In genomic region chr5:143892908-143893307, GRCh38 we compare ENCODE assay signal across 27 cellular contexts.
"Had no signal": no experiment of that assay in that cellular context is flagged by ENCODE, and none has a peak within 500 bp of the region (broad histone marks: within the 10 kb centered on the region; RNA-seq: fewer than 3 reads in every experiment).

No MANE protein-coding gene starts in this region.

- FAIRE-seq: islet of Langerhans, kidney, pancreas, small intestine had no signal

- H3K4me3 ChIP-seq: left lung, lower lobe of right lung, pancreas, prostate gland, spleen, suprapubic skin, thoracic aorta, tibial nerve, upper lobe of left lung, vagina had no signal

- H3K27me3 ChIP-seq: left lung, pancreas, spleen, suprapubic skin, tibial nerve, upper lobe of left lung, vagina had no signal

- H3K27ac ChIP-seq: left lung, lower lobe of right lung, pancreas, prostate gland, spleen, suprapubic skin, thoracic aorta, tibial nerve, upper lobe of left lung, vagina had no signal

- DNase-seq: hypothalamus; immature natural killer cell; kidney; left colon; left lung; lower lobe of right lung; mammary epithelial cell; mesenchymal stem cell; naive thymus-derived CD8-positive, alpha-beta T cell; nucleus accumbens; pancreas; posterior cingulate gyrus; retina; right cardiac atrium; small intestine; spleen; stimulated activated CD4-positive, alpha-beta T cell treated with anti-CD3 and anti-CD28 coated beads, Interleukin-4, amount 100 ng/mL, for 24 hours; stimulated activated naive CD4-positive, alpha-beta T cell; upper lobe of left lung had no signal

- H3K9me3 ChIP-seq: left lung, lower lobe of right lung, pancreas, prostate gland, spleen, suprapubic skin, thoracic aorta, tibial nerve, upper lobe of left lung, vagina had no signal

- H3K36me3 ChIP-seq: left lung, lower lobe of right lung, pancreas, prostate gland, spleen, suprapubic skin, thoracic aorta, tibial nerve, upper lobe of left lung, vagina had no signal

- H3K4me1 ChIP-seq: pancreas, prostate gland, spleen had no signal

- ATAC-seq: left colon; left lung; lower lobe of right lung; naive thymus-derived CD8-positive, alpha-beta T cell; pancreas; sciatic nerve; stimulated activated effector memory CD8-positive, alpha-beta T cell treated with anti-CD3 and anti-CD28 coated beads, Interleukin-12 subunit alpha, Interleukin-12 subunit beta, amount 100 ng/mL, for 72 hours had no signal
